In the genomic region with DNA sequence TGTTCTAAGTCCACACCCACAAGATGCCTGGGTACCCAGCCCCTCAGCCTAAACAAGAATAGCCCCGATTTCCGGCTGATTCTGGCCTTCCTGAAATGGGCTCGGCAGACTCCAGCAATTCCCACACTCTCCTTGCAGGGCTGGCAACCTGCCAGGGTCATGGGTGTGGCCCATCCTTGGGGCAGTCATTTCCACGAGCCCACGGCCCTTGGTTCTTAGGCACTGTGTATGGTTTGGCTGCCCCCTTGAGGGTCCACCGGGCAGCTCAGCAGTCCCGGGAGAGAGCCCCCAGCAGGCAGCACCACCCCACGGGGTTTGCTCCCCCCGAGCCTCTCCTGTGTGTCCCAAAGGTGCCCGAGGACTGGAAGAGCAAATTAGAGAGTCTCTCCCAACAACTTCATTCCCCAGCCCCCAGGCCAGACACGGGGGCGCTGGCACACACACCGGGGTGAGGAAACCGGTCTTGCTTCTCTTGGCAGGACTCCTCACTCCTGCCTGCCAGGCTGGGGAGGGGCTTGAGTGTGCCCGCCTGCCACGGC, we compare ENCODE assay signal across 13 cellular contexts.
DNase-seq lines count a peak whose midpoint lies in the region; ATAC-seq and TF ChIP-seq lines count a peak whose summit lies in the region.
"Had no signal": no experiment of that assay in that cellular context is flagged by ENCODE, and none has a peak within 500 bp of the region (broad histone marks: within the 10 kb centered on the region; RNA-seq: fewer than 3 reads in every experiment).

No MANE protein-coding gene starts in this region.

- peaks cover 20% of the 10 kb centered on the region for H3K27me3 Mint-ChIP-seq in H9 (ENCODE audit: low read depth)
- peaks cover 52% of the 10 kb centered on the region for H3K27me3 Mint-ChIP-seq in mesothelial cell of epicardium (ENCODE audit: low read depth)

- H3K27ac Mint-ChIP-seq in H9, result no peak overlapping the region
- H3K27ac Mint-ChIP-seq in mesothelial cell of epicardium, result no peak overlapping the region

- ATAC-seq in left lobe of liver, result no peak

- H3K9ac ChIP-seq in H9 (ENCODE audit: extremely low read depth, insufficient read length, low read length), result no peak overlapping the region

- no peak overlapping the region for H2BK5ac ChIP-seq in H9 (ENCODE audit: insufficient read length, low read length)

- H3K36me3 Mint-ChIP-seq in H9 (ENCODE audit: insufficient read depth in 1 of 3, low read depth in 3 of 3) (no peaks in the 10 kb centered on the region; a peak in 1 of 7 replicates), mesothelial cell of epicardium (no peaks in the 10 kb centered on the region)

- peak; percentile 89 for DNase-seq in AG20443 (ENCODE audit: low spot score)
- no peak for DNase-seq in H9
- DNase-seq in epithelial cell of esophagus (ENCODE audit: low read depth), result peak; percentile 25
- peak; percentile 36 to 42 for DNase-seq in mesothelial cell of epicardium (ENCODE audit: low spot score in 2 of 2, unreplicated experiment in 2 of 2)
- no peak for DNase-seq in HCEC 1CT
- DNase-seq in cerebellum (ENCODE audit: low spot score), result no peak
- DNase-seq in cerebellar nuclear complex (lab: John Stamatoyannopoulos, UW), result no peak
- DNase-seq in left lobe of liver (ENCODE audit: low spot score), result no peak
- DNase-seq: activated T-cell treated with anti-CD3 and anti-CD28 coated beads, Interleukin-2, amount 50 U/mL, for 1 hour; NCI-H187 treated with DMSO at 0.1 percent for 48 hours; right lobe of liver; stimulated activated naive CD4-positive, alpha-beta T cell treated with Interleukin-2 at 50 U/mL for 16 hours had no signal

- no peaks in the 10 kb centered on the region for H4K20me1 ChIP-seq in H9 (ENCODE audit: control insufficient read depth, insufficient read depth, insufficient read length)

- TF ChIP-seq CTCF in H9 (conservative IDR thresholded peaks at IDR 0.05) (peak; percentile 49), epithelial cell of esophagus (IDR thresholded peaks at IDR 0.05; ENCODE audit: insufficient read depth, low read depth, low read length, missing control alignments) (no peak), mesothelial cell of epicardium (IDR thresholded peaks at IDR 0.05; ENCODE audit: unreplicated experiment) (no peak)

- H2BK120ac ChIP-seq in H9 (ENCODE audit: low read depth, low read length, poor library complexity, severe bottlenecking), result no peak overlapping the region

- no peaks in the 10 kb centered on the region for H3K23me2 ChIP-seq in H9 (ENCODE audit: insufficient read length, low read depth, low read length, poor library complexity, severe bottlenecking)

- no peak overlapping the region for H2AK5ac ChIP-seq in H9 (ENCODE audit: insufficient read length, low read length)

- H2BK20ac ChIP-seq in H9 (ENCODE audit: low read depth, low read length, poor library complexity, severe bottlenecking), result no peak overlapping the region

- H3K4me3 Mint-ChIP-seq in H9 (no peak overlapping the region), mesothelial cell of epicardium (no peak overlapping the region)
- H3K4me3 Mint-ChIP-seq: central memory CD8-positive, alpha-beta T cell had no signal

- no CpG with 5 or more reads among the region's 16 CpGs for WGBS in H9 (ENCODE audit: extremely low coverage, insufficient read length, low lambda C conversion rate)

- H3K9me3 ChIP-seq in H9 (ENCODE audit: control insufficient read depth, low read depth, low read length), result no peaks in the 10 kb centered on the region
- H3K9me3 ChIP-seq: right lobe of liver had no signal

- no peak overlapping the region for H3K23ac ChIP-seq in H9 (ENCODE audit: insufficient read length, low read depth, low read length)

- H3T11ph ChIP-seq in H9 (ENCODE audit: low read length), result no peak overlapping the region

- H3K56ac ChIP-seq in H9 (ENCODE audit: insufficient read length, low read depth, low read length), result no peak overlapping the region

- H3K79me2 ChIP-seq in H9 (ENCODE audit: insufficient read depth, low read length), result no peaks in the 10 kb centered on the region

- no peak overlapping the region for H4K91ac ChIP-seq in H9 (ENCODE audit: insufficient read length, low read depth, low read length)

- peaks cover 5 to 13% of the 10 kb centered on the region in 2 experiments; a peak in 3 of 4 replicates for H3K4me1 Mint-ChIP-seq in H9
- H3K4me1 Mint-ChIP-seq in mesothelial cell of epicardium, result peaks cover 2% of the 10 kb centered on the region
- H3K4me1 Mint-ChIP-seq: central memory CD8-positive, alpha-beta T cell had no signal

- H3K9me3 Mint-ChIP-seq in H9 (no peaks in the 10 kb centered on the region; a peak in 1 of 5 replicates), mesothelial cell of epicardium (no peaks in the 10 kb centered on the region)
- H3K9me3 Mint-ChIP-seq: central memory CD8-positive, alpha-beta T cell had no signal

- H3K18ac ChIP-seq in H9 (ENCODE audit: insufficient read length, low read depth, low read length), result no peak overlapping the region

- H3K27me3 ChIP-seq in H9 (ENCODE audit: insufficient read depth, low read length), result no peaks in the 10 kb centered on the region
- H3K27me3 ChIP-seq: right lobe of liver had no signal

- H3K4me1 ChIP-seq in H9 (ENCODE audit: insufficient read depth, low read length), result no peaks in the 10 kb centered on the region
- H3K4me1 ChIP-seq: right lobe of liver had no signal

- no peaks in the 10 kb centered on the region for H3K79me1 ChIP-seq in H9 (ENCODE audit: insufficient read depth, low read depth, low read length, poor library complexity, severe bottlenecking)

- no peak overlapping the region for H2BK12ac ChIP-seq in H9 (ENCODE audit: insufficient read length, low read depth, low read length)

- H3K14ac ChIP-seq in H9 (ENCODE audit: insufficient read depth, low read length), result no peak overlapping the region

- H3K4me2 ChIP-seq in H9 (ENCODE audit: insufficient read depth, insufficient read length, low read length), result no peak overlapping the region

- no peak overlapping the region for H3K4ac ChIP-seq in H9 (ENCODE audit: low read depth, low read length)

- H4K8ac ChIP-seq in H9 (replicated peaks; ENCODE audit: insufficient read length, low read depth, low read length), result no peak overlapping the region

- H4K5ac ChIP-seq in H9 (ENCODE audit: insufficient read length, low read depth, low read length), result no peak overlapping the region

- no peak overlapping the region for H2BK15ac ChIP-seq in H9 (ENCODE audit: low read depth, low read length)

- no peak overlapping the region for H3K4me3 ChIP-seq in epithelial cell of esophagus (ENCODE audit: low read length)
- H3K4me3 ChIP-seq: right lobe of liver had no signal

- no peak overlapping the region for H3K27ac ChIP-seq in H9 (ENCODE audit: insufficient read length, low read depth, low read length)
- H3K27ac ChIP-seq: right lobe of liver had no signal

- no peak overlapping the region for H2AFZ ChIP-seq in H9 (ENCODE audit: low read length)

Comparison
In these comparisons a context has a peak if more than half of its experiments do, and no peak if none do; other contexts are left out.
1. DNase-seq: peak in AG20443 (single experiment), epithelial cell of esophagus (single experiment) and mesothelial cell of epicardium (2 of 2); none in H9 (single experiment), HCEC 1CT (single experiment), cerebellum (single experiment), cerebellar nuclear complex (0 of 2) and left lobe of liver (single experiment).